8 cellular contexts compared by ENCODE assay signal in genomic region chr17:79707931-79708891, GRCh38. TPM values are rescaled to one million over a fixed set of nuclear protein-coding genes. Genes with fewer than 3 reads are reported as not detected.
DNase-seq lines count a peak whose midpoint lies in the region; ATAC-seq, FAIRE-seq and TF ChIP-seq lines count a peak whose summit lies in the region.

No MANE protein-coding gene starts in this region.

- 42% methylated on average over 26 of the region's 35 CpGs for WGBS in A549 (ENCODE audit: missing lambda C conversion rate)

- CTCF ChIA-PET in A549 (lab: Yijun Ruan, JAX): interaction anchor here (0.6 to 5.8 kb wide), 62 partner anchors 10 to 1208 kb away, joined by 3 to 73 read pairs (median 4); partner anchors contain the start of genes ENGASE and RBFOX3

- H3K9me3 ChIP-seq in A549: no peaks in the 10 kb centered on the region

- peaks cover 17% of the 10 kb centered on the region for H3K4me1 ChIP-seq in A549

- FAIRE-seq in A549 (lab: Jason Lieb, UNC): peak; percentile 98

- no peak overlapping the region for H3K27ac Mint-ChIP-seq in nephron progenitor cell

- TF ChIP-seq POLR2A in A549 (IDR thresholded peaks at IDR 0.05; ENCODE audit: low read length) (no peak), erythroblast (IDR thresholded peaks at IDR 0.05; ENCODE audit: low read length) (no peak)

- DNase-seq in A549 (ENCODE audit: low read depth in 1 of 2, low spot score in 1 of 2) (peak; percentile 66 to 71), GM13976 (ENCODE audit: low spot score) (peak; percentile 84), NCI-H82 treated with DMSO at 0.1 percent for 48 hours (lab: John Stamatoyannopoulos, UW; ENCODE audit: unreplicated experiment) (peak; percentile 67), activated T-cell treated with anti-CD3 and anti-CD28 coated beads for 1 hour (ENCODE audit: low read depth) (peak; percentile 46), erythroblast (lab: John Stamatoyannopoulos, UW) (peak; percentile 44 to 70), nephron progenitor cell (peak; percentile 81), stromal cell of bone marrow (ENCODE audit: low read depth) (peak; percentile 11)

- H3K27ac ChIP-seq in A549: peak overlapping the region; percentile 63 to 77; a peak in 5 of 6 replicates

- POLR2A ChIA-PET in A549 (lab: Yijun Ruan, JAX): no interaction called here

- no peak for TF ChIP-seq EP300 in A549 (IDR thresholded peaks at IDR 0.05)

- H3K4me3 ChIP-seq in A549: no peak overlapping the region

- peaks cover 10% of the 10 kb centered on the region for H3K4me1 Mint-ChIP-seq in nephron progenitor cell

- no peaks in the 10 kb centered on the region for H3K36me3 Mint-ChIP-seq in nephron progenitor cell (ENCODE audit: low read depth)

- peaks cover 20% of the 10 kb centered on the region for H3K27me3 Mint-ChIP-seq in nephron progenitor cell (ENCODE audit: low read depth, poor library complexity)

- H3K4me3 Mint-ChIP-seq in nephron progenitor cell: no peak overlapping the region

- H3K9me3 Mint-ChIP-seq in nephron progenitor cell: peaks cover 4% of the 10 kb centered on the region

- TF ChIP-seq CTCF in A549 (IDR thresholded peaks at IDR 0.05): peak; percentile 96
- TF ChIP-seq CTCF in GM13976 (IDR thresholded peaks at IDR 0.05; ENCODE audit: borderline replicate concordance, control extremely low read depth, extremely low read depth, insufficient read depth, missing control alignments): peak; percentile 74
- TF ChIP-seq CTCF in nephron progenitor cell (IDR thresholded peaks at IDR 0.05): peak; percentile 82

- ATAC-seq in A549 (peak; percentile 58 to 80), HG02973 (IDR thresholded peaks at IDR 0.05; ENCODE audit: unreplicated experiment) (no peak)

- H3K4me2 ChIP-seq in A549: peak overlapping the region; percentile 81

- TF ChIP-seq RAD21 in A549 (conservative IDR thresholded peaks at IDR 0.05 in 1 of 2, IDR thresholded peaks at IDR 0.05 in 1 of 2): peak; percentile 96 to 97

- in situ Hi-C loops in GM13976 (cut with MboI; ENCODE audit: low sequenced_read_pairs, unreplicated experiment): loop anchor here (10.0 kb wide), 1 partner anchor 303 kb away; no protein-coding TSS in a partner anchor

TF ChIP-seq in A549, 52 proteins besides CTCF, POLR2A, EP300 and RAD21:
- TF ChIP-seq KDM5A (IDR thresholded peaks at IDR 0.05) (no peak), SMC3 (IDR thresholded peaks at IDR 0.05) (peak; percentile 93), JUNB (IDR thresholded peaks at IDR 0.05) (no peak), BHLHE40 (IDR thresholded peaks at IDR 0.05; ENCODE audit: low read depth, low read length) (no peak), CEBPB (IDR thresholded peaks at IDR 0.05) (no peak), MYC (IDR thresholded peaks at IDR 0.05; ENCODE audit: borderline replicate concordance, low read length) (no peak), FOSB (CRISPR knock-in tag; IDR thresholded peaks at IDR 0.05) (no peak)

RNA-seq across cellular contexts. Expression of gene ENPP7, which starts 22.5 kb away (rescaled TPM):
- polyA plus RNA-seq in A549 (2011; rRNA removed): not detected in 2 replicates
- not detected in 2 replicates for polyA plus RNA-seq in A549 (2012; cell fraction: cytosol; rRNA removed)
- polyA plus RNA-seq in A549 (2012; cell fraction: nucleus; rRNA removed): not detected in 2 replicates
- not detected in 3 replicates for polyA plus RNA-seq in A549 (2017; fragmentation: RNase III; extraction: RNeasy Plus Mini Kit Qiagen cat#74134 plus additional on column Dnase treatment)
- not detected in 2 replicates for polyA minus RNA-seq in A549 (2011; rRNA and poly(A)+ RNA removed)

Comparison
In these comparisons a context has a peak if more than half of its experiments do, and no peak if none do; other contexts are left out.
1. DNase-seq: peak in every context shown above with its lines; median percentile 84 in GM13976; 81 in nephron progenitor cell; 68 in A549; 67 in NCI-H82 treated with DMSO at 0.1 percent for 48 hours; 57 in erythroblast; 46 in activated T-cell treated with anti-CD3 and anti-CD28 coated beads for 1 hour; 11 in stromal cell of bone marrow.